1 cellular context compared by ENCODE assay signal in genomic region chr5:142814122-142814521, GRCh38.
TF ChIP-seq lines count a peak whose summit lies in the region.

No MANE protein-coding gene starts in this region.

TF ChIP-seq in HCT116, 20 proteins besides CTCF, POLR2A, EP300 and RAD21:
- TF ChIP-seq EZH2 (IDR thresholded peaks at IDR 0.05) (no peak), FOSL1 (IDR thresholded peaks at IDR 0.05; ENCODE audit: low read depth) (no peak), ATF3 (IDR thresholded peaks at IDR 0.05) (no peak), YY1 (IDR thresholded peaks at IDR 0.05; ENCODE audit: extremely low read depth, insufficient replicate concordance, low read depth, low read length) (no peak)
